8 cellular contexts compared by ENCODE assay signal in the genomic region with DNA sequence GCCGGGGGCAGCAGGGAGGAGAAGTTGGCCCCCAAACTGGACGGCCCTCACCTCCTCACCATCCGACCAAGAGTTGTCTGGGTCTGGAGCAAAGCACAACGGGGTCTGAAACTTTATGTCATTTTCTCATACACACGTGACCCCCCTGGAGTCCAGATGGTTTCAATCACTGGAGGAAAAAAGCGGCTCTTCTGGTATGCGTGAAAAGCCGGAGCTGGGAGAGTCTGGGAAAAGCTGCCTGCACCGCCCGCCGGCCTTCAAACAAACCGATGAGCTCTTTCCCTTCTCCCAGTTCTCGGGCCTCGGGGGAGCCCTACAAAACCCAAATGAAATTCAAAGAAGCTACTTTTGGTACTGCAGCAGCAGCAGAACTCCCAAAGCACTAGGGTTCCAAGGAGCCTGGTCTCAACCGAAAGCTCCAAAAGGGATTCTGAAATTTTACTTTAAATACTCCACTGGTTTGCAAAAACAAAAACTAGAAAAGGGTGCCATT. TPM values are rescaled to one million over a fixed set of nuclear protein-coding genes. Genes with fewer than 3 reads are reported as not detected.
A peak's percentile ranks its signal among the peaks of the same experiment; 100 is the strongest.
DNase-seq lines count a peak whose midpoint lies in the region; ATAC-seq and TF ChIP-seq lines count a peak whose summit lies in the region.

No MANE protein-coding gene starts in this region.

- ATAC-seq in left ventricle myocardium superior = peak; percentile 85
- ATAC-seq in HG03196 (IDR thresholded peaks at IDR 0.05; ENCODE audit: unreplicated experiment) = no peak
- ATAC-seq in GM18873 (IDR thresholded peaks at IDR 0.05; ENCODE audit: low FRiP score, unreplicated experiment) = no peak

- CTCF ChIA-PET in GM10248 (lab: Yijun Ruan, JAX) = no interaction called here

- DNase-seq in ELF-1 (ENCODE audit: low read depth, low spot score) (peak; percentile 91), NCI-H1092 treated with DMSO at 0.1 percent for 48 hours (lab: John Stamatoyannopoulos, UW) (peak; percentile 80), amniotic stem cell (lab: John Stamatoyannopoulos, UW) (peak; percentile 81), left ventricle myocardium superior (peak; percentile 75), posterior vena cava (ENCODE audit: low spot score) (peak; percentile 85), GM10248 (ENCODE audit: extremely low spot score) (no peak)

- intact Hi-C loops in left ventricle myocardium superior (cut with micrococcal nuclease) (no loop called here), posterior vena cava (cut with DNase I) (no loop called here)

- no peak for TF ChIP-seq CTCF in GM10248 (IDR thresholded peaks at IDR 0.05; ENCODE audit: control extremely low read depth, extremely low read depth, low read depth, missing control alignments)

- POLR2A ChIA-PET in GM10248 (lab: Yijun Ruan, JAX) = no interaction called here

RNA-seq across cellular contexts. Expression of a gene that starts 39.7 kb away (rescaled TPM):
- total RNA-seq in left ventricle myocardium superior (24.8 TPM), posterior vena cava (10 to 100 TPM; 15.4 to 19.1 TPM)
